1 cellular context compared by ENCODE assay signal in the genomic region with DNA sequence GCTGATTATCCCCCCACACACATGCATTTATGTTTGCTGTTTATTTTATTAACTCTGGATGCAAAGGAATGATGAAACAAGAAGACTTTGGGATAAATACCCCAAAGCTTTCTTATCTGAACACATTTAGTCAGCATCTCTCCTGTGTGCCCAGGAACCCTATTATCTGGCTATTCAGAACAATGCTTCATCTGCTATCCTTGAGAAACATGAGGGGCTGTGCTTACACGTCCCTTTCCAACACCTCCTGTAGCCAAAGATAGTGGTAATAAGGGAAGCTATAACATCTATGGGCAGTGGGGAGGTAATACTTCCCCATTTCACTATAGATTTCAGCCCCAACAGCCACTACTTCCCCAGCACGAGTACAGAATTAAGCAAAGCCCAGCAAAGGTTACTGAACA.
TF ChIP-seq lines count a peak whose summit lies in the region.

No MANE protein-coding gene starts in this region.

TF ChIP-seq in K562, 482 proteins besides CTCF, POLR2A, EP300 and RAD21 (continued from another document and continues in another):
- TF ChIP-seq KAT7 (CRISPR knock-in tag; IDR thresholded peaks at IDR 0.05; ENCODE audit: borderline replicate concordance) (peak; percentile 72; the same call in 1 of the 2 replicates), KLF16 (IDR thresholded peaks at IDR 0.05) (peak; percentile 97), CBFA2T2 (conservative IDR thresholded peaks at IDR 0.05) (peak; percentile 97), XRCC4 (IDR thresholded peaks at IDR 0.05; ENCODE audit: extremely low read depth, insufficient read depth, insufficient read length) (no peak), HLTF (IDR thresholded peaks at IDR 0.05) (peak; percentile 63; the same call in 1 of the 2 replicates), NFIC (IDR thresholded peaks at IDR 0.05) (peak; percentile 91), HDAC3 (IDR thresholded peaks at IDR 0.05; ENCODE audit: borderline replicate concordance, partially characterized antibody) (peak; percentile 79), EP400 (IDR thresholded peaks at IDR 0.05) (peak; percentile 31; the same call in 1 of the 2 replicates), RNF2 (IDR thresholded peaks at IDR 0.05) (peak; percentile 72; the same call in 1 of the 2 replicates), GABPB1 (CRISPR knock-in tag; IDR thresholded peaks at IDR 0.05) (peak; percentile 49; the same call in 1 of the 2 replicates), LEF1 (IDR thresholded peaks at IDR 0.05) (peak; percentile 73), FOXA3 (CRISPR knock-in tag; conservative IDR thresholded peaks at IDR 0.05 in 1 of 2, IDR thresholded peaks at IDR 0.05 in 1 of 2) (peak; percentile 61 to 72; a peak in 3 of 4 replicates), CTBP1 (IDR thresholded peaks at IDR 0.05; ENCODE audit: borderline replicate concordance) (peak; percentile 64; the same call in 1 of the 2 replicates), MYNN (IDR thresholded peaks at IDR 0.05) (peak; percentile 82), MYNN (CRISPR knock-in tag; IDR thresholded peaks at IDR 0.05) (no peak), HEY1 (CRISPR knock-in tag; IDR thresholded peaks at IDR 0.05; ENCODE audit: borderline replicate concordance) (peak; percentile 49; the same call in 1 of the 2 replicates), ZFPM2 (CRISPR knock-in tag; IDR thresholded peaks at IDR 0.05) (no peak), CBFA2T3 (IDR thresholded peaks at IDR 0.05) (peak; percentile 98), KDM1A (IDR thresholded peaks at IDR 0.05) (peak; percentile 83 to 89), PHF8 (IDR thresholded peaks at IDR 0.05; ENCODE audit: borderline replicate concordance, low read length) (no peak), ZNF766 (CRISPR knock-in tag; conservative IDR thresholded peaks at IDR 0.05) (peak; percentile 74), ZNF644 (tag; IDR thresholded peaks at IDR 0.05; ENCODE audit: low read depth) (peak; percentile 66; the same call in 1 of the 2 replicates), NFATC3 (IDR thresholded peaks at IDR 0.05) (no peak), CBX2 (IDR thresholded peaks at IDR 0.05; ENCODE audit: insufficient read depth, low read length, poor library complexity, severe bottlenecking) (no peak), HNRNPUL1 (IDR thresholded peaks at IDR 0.05; ENCODE audit: low read length) (no peak), NCOA1 (IDR thresholded peaks at IDR 0.05; ENCODE audit: low read depth) (peak; percentile 86), SMAD3 (CRISPR knock-in tag; conservative IDR thresholded peaks at IDR 0.05) (0 out of 2 replicates have a peak, but pooled peaks have one; percentile 51), PHB (CRISPR knock-in tag; IDR thresholded peaks at IDR 0.05) (no peak), ZFP30 (CRISPR knock-in tag; IDR thresholded peaks at IDR 0.05; ENCODE audit: borderline replicate concordance) (no peak), SMAD1 (IDR thresholded peaks at IDR 0.05; ENCODE audit: low read depth, low read length, partially characterized antibody) (peak; percentile 63)
- TF ChIP-seq, protein P1, sequence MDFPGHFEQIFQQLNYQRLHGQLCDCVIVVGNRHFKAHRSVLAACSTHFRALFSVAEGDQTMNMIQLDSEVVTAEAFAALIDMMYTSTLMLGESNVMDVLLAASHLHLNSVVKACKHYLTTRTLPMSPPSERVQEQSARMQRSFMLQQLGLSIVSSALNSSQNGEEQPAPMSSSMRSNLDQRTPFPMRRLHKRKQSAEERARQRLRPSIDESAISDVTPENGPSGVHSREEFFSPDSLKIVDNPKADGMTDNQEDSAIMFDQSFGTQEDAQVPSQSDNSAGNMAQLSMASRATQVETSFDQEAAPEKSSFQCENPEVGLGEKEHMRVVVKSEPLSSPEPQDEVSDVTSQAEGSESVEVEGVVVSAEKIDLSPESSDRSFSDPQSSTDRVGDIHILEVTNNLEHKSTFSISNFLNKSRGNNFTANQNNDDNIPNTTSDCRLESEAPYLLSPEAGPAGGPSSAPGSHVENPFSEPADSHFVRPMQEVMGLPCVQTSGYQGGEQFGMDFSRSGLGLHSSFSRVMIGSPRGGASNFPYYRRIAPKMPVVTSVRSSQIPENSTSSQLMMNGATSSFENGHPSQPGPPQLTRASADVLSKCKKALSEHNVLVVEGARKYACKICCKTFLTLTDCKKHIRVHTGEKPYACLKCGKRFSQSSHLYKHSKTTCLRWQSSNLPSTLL (IDR thresholded peaks at IDR 0.05): no peak
- TF ChIP-seq, protein P2, sequence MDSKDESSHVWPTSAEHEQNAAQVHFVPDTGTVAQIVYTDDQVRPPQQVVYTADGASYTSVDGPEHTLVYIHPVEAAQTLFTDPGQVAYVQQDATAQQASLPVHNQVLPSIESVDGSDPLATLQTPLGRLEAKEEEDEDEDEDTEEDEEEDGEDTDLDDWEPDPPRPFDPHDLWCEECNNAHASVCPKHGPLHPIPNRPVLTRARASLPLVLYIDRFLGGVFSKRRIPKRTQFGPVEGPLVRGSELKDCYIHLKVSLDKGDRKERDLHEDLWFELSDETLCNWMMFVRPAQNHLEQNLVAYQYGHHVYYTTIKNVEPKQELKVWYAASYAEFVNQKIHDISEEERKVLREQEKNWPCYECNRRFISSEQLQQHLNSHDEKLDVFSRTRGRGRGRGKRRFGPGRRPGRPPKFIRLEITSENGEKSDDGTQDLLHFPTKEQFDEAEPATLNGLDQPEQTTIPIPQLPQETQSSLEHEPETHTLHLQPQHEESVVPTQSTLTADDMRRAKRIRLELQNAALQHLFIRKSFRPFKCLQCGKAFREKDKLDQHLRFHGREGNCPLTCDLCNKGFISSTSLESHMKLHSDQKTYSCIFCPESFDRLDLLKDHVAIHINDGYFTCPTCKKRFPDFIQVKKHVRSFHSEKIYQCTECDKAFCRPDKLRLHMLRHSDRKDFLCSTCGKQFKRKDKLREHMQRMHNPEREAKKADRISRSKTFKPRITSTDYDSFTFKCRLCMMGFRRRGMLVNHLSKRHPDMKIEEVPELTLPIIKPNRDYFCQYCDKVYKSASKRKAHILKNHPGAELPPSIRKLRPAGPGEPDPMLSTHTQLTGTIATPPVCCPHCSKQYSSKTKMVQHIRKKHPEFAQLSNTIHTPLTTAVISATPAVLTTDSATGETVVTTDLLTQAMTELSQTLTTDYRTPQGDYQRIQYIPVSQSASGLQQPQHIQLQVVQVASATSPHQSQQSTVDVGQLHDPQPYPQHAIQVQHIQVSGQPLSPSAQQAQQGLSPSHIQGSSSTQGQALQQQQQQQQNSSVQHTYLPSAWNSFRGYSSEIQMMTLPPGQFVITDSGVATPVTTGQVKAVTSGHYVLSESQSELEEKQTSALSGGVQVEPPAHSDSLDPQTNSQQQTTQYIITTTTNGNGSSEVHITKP (IDR thresholded peaks at IDR 0.05; ENCODE audit: partially characterized antibody): peak; percentile 31
- TF ChIP-seq, protein P3, sequence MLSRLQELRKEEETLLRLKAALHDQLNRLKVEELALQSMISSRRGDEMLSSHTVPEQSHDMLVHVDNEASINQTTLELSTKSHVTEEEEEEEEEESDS (CRISPR knock-in tag; IDR thresholded peaks at IDR 0.05): no peak
- TF ChIP-seq, protein P4, sequence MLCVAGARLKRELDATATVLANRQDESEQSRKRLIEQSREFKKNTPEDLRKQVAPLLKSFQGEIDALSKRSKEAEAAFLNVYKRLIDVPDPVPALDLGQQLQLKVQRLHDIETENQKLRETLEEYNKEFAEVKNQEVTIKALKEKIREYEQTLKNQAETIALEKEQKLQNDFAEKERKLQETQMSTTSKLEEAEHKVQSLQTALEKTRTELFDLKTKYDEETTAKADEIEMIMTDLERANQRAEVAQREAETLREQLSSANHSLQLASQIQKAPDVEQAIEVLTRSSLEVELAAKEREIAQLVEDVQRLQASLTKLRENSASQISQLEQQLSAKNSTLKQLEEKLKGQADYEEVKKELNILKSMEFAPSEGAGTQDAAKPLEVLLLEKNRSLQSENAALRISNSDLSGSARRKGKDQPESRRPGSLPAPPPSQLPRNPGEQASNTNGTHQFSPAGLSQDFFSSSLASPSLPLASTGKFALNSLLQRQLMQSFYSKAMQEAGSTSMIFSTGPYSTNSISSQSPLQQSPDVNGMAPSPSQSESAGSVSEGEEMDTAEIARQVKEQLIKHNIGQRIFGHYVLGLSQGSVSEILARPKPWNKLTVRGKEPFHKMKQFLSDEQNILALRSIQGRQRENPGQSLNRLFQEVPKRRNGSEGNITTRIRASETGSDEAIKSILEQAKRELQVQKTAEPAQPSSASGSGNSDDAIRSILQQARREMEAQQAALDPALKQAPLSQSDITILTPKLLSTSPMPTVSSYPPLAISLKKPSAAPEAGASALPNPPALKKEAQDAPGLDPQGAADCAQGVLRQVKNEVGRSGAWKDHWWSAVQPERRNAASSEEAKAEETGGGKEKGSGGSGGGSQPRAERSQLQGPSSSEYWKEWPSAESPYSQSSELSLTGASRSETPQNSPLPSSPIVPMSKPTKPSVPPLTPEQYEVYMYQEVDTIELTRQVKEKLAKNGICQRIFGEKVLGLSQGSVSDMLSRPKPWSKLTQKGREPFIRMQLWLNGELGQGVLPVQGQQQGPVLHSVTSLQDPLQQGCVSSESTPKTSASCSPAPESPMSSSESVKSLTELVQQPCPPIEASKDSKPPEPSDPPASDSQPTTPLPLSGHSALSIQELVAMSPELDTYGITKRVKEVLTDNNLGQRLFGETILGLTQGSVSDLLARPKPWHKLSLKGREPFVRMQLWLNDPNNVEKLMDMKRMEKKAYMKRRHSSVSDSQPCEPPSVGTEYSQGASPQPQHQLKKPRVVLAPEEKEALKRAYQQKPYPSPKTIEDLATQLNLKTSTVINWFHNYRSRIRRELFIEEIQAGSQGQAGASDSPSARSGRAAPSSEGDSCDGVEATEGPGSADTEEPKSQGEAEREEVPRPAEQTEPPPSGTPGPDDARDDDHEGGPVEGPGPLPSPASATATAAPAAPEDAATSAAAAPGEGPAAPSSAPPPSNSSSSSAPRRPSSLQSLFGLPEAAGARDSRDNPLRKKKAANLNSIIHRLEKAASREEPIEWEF (CRISPR knock-in tag; IDR thresholded peaks at IDR 0.05): peak; percentile 40; the same call in 1 of the 2 replicates
- TF ChIP-seq, protein P5, sequence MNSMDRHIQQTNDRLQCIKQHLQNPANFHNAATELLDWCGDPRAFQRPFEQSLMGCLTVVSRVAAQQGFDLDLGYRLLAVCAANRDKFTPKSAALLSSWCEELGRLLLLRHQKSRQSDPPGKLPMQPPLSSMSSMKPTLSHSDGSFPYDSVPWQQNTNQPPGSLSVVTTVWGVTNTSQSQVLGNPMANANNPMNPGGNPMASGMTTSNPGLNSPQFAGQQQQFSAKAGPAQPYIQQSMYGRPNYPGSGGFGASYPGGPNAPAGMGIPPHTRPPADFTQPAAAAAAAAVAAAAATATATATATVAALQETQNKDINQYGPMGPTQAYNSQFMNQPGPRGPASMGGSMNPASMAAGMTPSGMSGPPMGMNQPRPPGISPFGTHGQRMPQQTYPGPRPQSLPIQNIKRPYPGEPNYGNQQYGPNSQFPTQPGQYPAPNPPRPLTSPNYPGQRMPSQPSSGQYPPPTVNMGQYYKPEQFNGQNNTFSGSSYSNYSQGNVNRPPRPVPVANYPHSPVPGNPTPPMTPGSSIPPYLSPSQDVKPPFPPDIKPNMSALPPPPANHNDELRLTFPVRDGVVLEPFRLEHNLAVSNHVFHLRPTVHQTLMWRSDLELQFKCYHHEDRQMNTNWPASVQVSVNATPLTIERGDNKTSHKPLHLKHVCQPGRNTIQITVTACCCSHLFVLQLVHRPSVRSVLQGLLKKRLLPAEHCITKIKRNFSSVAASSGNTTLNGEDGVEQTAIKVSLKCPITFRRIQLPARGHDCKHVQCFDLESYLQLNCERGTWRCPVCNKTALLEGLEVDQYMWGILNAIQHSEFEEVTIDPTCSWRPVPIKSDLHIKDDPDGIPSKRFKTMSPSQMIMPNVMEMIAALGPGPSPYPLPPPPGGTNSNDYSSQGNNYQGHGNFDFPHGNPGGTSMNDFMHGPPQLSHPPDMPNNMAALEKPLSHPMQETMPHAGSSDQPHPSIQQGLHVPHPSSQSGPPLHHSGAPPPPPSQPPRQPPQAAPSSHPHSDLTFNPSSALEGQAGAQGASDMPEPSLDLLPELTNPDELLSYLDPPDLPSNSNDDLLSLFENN (IDR thresholded peaks at IDR 0.05; ENCODE audit: low read depth in 2 of 2, low read length in 2 of 2): peak in 1 of 2 experiments; percentile 93; a peak in 2 of 4 replicates
- TF ChIP-seq, protein P6, sequence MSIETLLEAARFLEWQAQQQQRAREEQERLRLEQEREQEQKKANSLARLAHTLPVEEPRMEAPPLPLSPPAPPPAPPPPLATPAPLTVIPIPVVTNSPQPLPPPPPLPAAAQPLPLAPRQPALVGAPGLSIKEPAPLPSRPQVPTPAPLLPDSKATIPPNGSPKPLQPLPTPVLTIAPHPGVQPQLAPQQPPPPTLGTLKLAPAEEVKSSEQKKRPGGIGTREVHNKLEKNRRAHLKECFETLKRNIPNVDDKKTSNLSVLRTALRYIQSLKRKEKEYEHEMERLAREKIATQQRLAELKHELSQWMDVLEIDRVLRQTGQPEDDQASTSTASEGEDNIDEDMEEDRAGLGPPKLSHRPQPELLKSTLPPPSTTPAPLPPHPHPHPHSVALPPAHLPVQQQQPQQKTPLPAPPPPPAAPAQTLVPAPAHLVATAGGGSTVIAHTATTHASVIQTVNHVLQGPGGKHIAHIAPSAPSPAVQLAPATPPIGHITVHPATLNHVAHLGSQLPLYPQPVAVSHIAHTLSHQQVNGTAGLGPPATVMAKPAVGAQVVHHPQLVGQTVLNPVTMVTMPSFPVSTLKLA (conservative IDR thresholded peaks at IDR 0.05): peak in 1 of 2 experiments; percentile 45; a peak in 1 of 4 replicates
- TF ChIP-seq, protein P7, sequence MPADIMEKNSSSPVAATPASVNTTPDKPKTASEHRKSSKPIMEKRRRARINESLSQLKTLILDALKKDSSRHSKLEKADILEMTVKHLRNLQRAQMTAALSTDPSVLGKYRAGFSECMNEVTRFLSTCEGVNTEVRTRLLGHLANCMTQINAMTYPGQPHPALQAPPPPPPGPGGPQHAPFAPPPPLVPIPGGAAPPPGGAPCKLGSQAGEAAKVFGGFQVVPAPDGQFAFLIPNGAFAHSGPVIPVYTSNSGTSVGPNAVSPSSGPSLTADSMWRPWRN (IDR thresholded peaks at IDR 0.05; ENCODE audit: low read depth): peak; percentile 80
- TF ChIP-seq, protein P8, sequence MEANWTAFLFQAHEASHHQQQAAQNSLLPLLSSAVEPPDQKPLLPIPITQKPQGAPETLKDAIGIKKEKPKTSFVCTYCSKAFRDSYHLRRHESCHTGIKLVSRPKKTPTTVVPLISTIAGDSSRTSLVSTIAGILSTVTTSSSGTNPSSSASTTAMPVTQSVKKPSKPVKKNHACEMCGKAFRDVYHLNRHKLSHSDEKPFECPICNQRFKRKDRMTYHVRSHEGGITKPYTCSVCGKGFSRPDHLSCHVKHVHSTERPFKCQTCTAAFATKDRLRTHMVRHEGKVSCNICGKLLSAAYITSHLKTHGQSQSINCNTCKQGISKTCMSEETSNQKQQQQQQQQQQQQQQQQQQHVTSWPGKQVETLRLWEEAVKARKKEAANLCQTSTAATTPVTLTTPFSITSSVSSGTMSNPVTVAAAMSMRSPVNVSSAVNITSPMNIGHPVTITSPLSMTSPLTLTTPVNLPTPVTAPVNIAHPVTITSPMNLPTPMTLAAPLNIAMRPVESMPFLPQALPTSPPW (CRISPR knock-in tag; IDR thresholded peaks at IDR 0.05): peak; percentile 50
